17 cellular contexts compared by ENCODE assay signal in the genomic region with DNA sequence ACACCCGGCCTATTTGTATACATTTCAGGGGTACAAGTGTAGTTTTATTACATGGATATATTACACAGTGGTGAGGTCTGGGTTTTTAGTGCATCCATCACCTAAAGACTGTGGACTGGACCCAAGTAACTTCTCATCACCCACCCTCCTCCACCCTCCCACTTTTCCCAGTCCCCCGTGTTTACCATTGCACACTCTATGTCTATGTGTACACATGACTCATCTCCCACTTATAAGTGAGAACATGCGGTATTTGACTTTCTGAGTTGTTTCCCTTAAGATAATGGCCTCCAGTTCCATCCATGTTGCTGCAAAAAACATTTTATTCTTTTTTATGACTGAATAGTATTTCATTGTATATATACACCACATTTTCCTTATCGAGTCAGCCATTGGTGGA.
DNase-seq lines count a peak whose midpoint lies in the region; ATAC-seq and TF ChIP-seq lines count a peak whose summit lies in the region.
"Had no signal": no experiment of that assay in that cellular context is flagged by ENCODE, and none has a peak within 500 bp of the region (broad histone marks: within the 10 kb centered on the region; RNA-seq: fewer than 3 reads in every experiment).

No MANE protein-coding gene starts in this region.

- no peaks in the 10 kb centered on the region for H3K27me3 ChIP-seq in mesendoderm (ENCODE audit: insufficient read depth, low read length, poor library complexity)

- H3K4ac ChIP-seq in mesendoderm (ENCODE audit: low read depth, low read length), result no peak overlapping the region

- no peak overlapping the region for H2BK5ac ChIP-seq in mesendoderm (ENCODE audit: low read length)

- H3K4me1 ChIP-seq in HEK293 (ENCODE audit: control insufficient read depth, insufficient read depth, low read length) (no peaks in the 10 kb centered on the region), mesendoderm (ENCODE audit: control insufficient read depth, low read depth, low read length) (no peaks in the 10 kb centered on the region)

- no peak overlapping the region for H4K5ac ChIP-seq in mesendoderm (ENCODE audit: low read length)

- H3K36me3 ChIP-seq in HEK293 (ENCODE audit: control insufficient read depth in 2 of 2, insufficient read depth in 1 of 2, low read length in 2 of 2), result no peaks in the 10 kb centered on the region
- no peaks in the 10 kb centered on the region for H3K36me3 ChIP-seq in mesendoderm (ENCODE audit: control insufficient read depth, insufficient read depth, low read length)

- H3K79me2 ChIP-seq in mesendoderm (ENCODE audit: control insufficient read depth, insufficient read depth, low read length), result no peaks in the 10 kb centered on the region

- no peaks in the 10 kb centered on the region for H3K79me1 ChIP-seq in mesendoderm (ENCODE audit: low read length)

- ATAC-seq in HG02970 (IDR thresholded peaks at IDR 0.05; ENCODE audit: low FRiP score, unreplicated experiment), result no peak
- ATAC-seq: HCT116 had no signal

- TF ChIP-seq CTCF in HEK293 (tag by site-specific recombination; IDR thresholded peaks at IDR 0.05), result no peak

- no peaks in the 10 kb centered on the region for H3K9me3 ChIP-seq in HEK293 (ENCODE audit: control insufficient read depth, insufficient read depth, low read depth, low read length)

- H3K4me2 ChIP-seq in mesendoderm (ENCODE audit: low read length), result no peak overlapping the region

- DNase-seq in DMS53 treated with DMSO at 0.1 percent for 48 hours (lab: John Stamatoyannopoulos, UW; ENCODE audit: unreplicated experiment) (peak; percentile 45), iris pigment epithelial cell (ENCODE audit: low read depth) (peak; percentile 3), NCI-H1092 (lab: John Stamatoyannopoulos, UW) (no peak), mesendoderm (no peak)
- DNase-seq: C1 segment of cervical spinal cord; Calu3; CD4-positive, alpha-beta memory T cell; COR-L47; DMS79; EL; GF-D8; GM23248; H7; HFFc6 had no signal

- POLR2A ChIA-PET in HEK293 (lab: Yijun Ruan, JAX), result no interaction called here

- WGBS in mesendoderm (ENCODE audit: extremely low coverage, insufficient coverage, low lambda C conversion rate), result no CpG with 5 or more reads among the region's 4 CpGs

- no peak overlapping the region for H3K18ac ChIP-seq in mesendoderm (ENCODE audit: low read length)

- no peak overlapping the region for H3K9ac ChIP-seq in mesendoderm (ENCODE audit: low read length)
- H3K9ac ChIP-seq: GM23248 had no signal

- no peak overlapping the region for H3K56ac ChIP-seq in mesendoderm (ENCODE audit: low read length)

- H2BK15ac ChIP-seq in mesendoderm (replicated peaks; ENCODE audit: low read depth), result no peak overlapping the region

- CTCF ChIA-PET in HEK293 (lab: Yijun Ruan, JAX), result no interaction called here

- H3K27ac ChIP-seq in HEK293 (ENCODE audit: extremely low read depth, low read depth, low read length), result no peak overlapping the region
- H3K27ac ChIP-seq in mesendoderm (ENCODE audit: low read depth, low read length), result no peak overlapping the region
- H3K27ac ChIP-seq: GM23248 had no signal

- no peak overlapping the region for H3K23ac ChIP-seq in mesendoderm (ENCODE audit: low read length)

- H3K4me3 ChIP-seq in HEK293 (ENCODE audit: low read depth, low read length), result no peak overlapping the region
- H3K4me3 ChIP-seq in mesendoderm (ENCODE audit: low read length), result no peak overlapping the region
- H3K4me3 ChIP-seq: GM23248 had no signal

- H4K8ac ChIP-seq in mesendoderm (ENCODE audit: low read depth, low read length), result no peak overlapping the region

- H2AK5ac ChIP-seq in mesendoderm (ENCODE audit: low read length), result no peak overlapping the region

- no peak overlapping the region for H2BK120ac ChIP-seq in mesendoderm (ENCODE audit: low read depth, low read length)

TF ChIP-seq in HEK293, 187 proteins besides CTCF, POLR2A, EP300 and RAD21:
- 0 out of 2 replicates have a peak, but pooled peaks have one; percentile 4 for TF ChIP-seq ZNF146 (tag by site-specific recombination; IDR thresholded peaks at IDR 0.05)
- TF ChIP-seq ZNF302 (tag by site-specific recombination; IDR thresholded peaks at IDR 0.05; ENCODE audit: low read depth), result no peak

Comparison
In these comparisons a context has a peak if more than half of its experiments do, and no peak if none do; other contexts are left out.
1. DNase-seq: peak in DMS53 treated with DMSO at 0.1 percent for 48 hours (single experiment) and iris pigment epithelial cell (single experiment); none in NCI-H1092 (single experiment) and mesendoderm (single experiment).